In genomic region chr1:174393885-174394284, GRCh38 we compare ENCODE assay signal across 19 cellular contexts.
"Had no signal": no experiment of that assay in that cellular context is flagged by ENCODE, and none has a peak within 500 bp of the region (broad histone marks: within the 10 kb centered on the region; RNA-seq: fewer than 3 reads in every experiment).

No MANE protein-coding gene starts in this region.

- DNase-seq: islet precursor cell; left cardiac atrium; left lung; midbrain; mucosa of descending colon; naive thymus-derived CD4-positive, alpha-beta T cell; ovary; right lobe of liver; stimulated activated CD4-positive, alpha-beta T cell treated with anti-CD3 and anti-CD28 coated beads, Interleukin-1b, Interleukin-23, amount 100 ng/mL, for 48 hours; stimulated activated CD4-positive, alpha-beta T cell treated with anti-CD3 and anti-CD28 coated beads, Interleukin-2, amount 100 ng/mL, for 48 hours; stimulated activated CD4-positive, alpha-beta T cell treated with anti-CD3 and anti-CD28 coated beads, Interleukin-4, amount 100 ng/mL, for 4 hours; stimulated activated CD8-positive, alpha-beta memory T cell treated with anti-CD3 and anti-CD28 coated beads, Interleukin-4, amount 100 ng/mL, for 48 hours; stimulated activated naive B cell treated with anti-CD40 and anti-IgM and Interleukin-4, amounts not matched to agents 10 μg/mL and 1 μg/mL and 100 μg/mL, for 72 hours; stimulated activated naive CD8-positive, alpha-beta T cell treated with anti-CD3 and anti-CD28 coated beads, Interleukin-15, Interleukin-2, amounts not matched to agents 100 U/mL and 50 U/mL, for 24 hours; stomach; testis; thyroid gland; transverse colon; upper lobe of left lung had no signal
